9 cellular contexts compared by ENCODE assay signal in the genomic region with DNA sequence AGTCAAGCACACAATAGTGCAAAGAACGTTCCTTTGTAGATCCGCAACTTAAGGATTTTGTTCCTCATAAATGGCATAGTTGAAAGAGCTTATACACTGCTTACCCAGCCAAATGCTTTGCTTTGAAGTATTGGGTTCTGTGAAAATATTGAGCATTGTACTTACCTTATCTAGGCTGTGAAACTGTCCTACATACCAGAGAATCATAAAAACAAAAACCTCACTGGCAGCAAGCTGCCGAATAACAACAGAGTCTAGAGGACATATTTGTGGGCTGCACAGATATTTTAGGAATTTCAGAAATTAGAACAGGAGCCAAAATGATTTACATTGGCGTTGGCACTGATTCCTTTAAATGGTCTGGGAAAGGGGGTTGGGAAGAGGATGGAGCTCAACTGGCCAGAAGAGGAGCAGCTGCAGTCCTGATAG.
A peak's percentile ranks its signal among the peaks of the same experiment; 100 is the strongest.
DNase-seq lines count a peak whose midpoint lies in the region; ATAC-seq and TF ChIP-seq lines count a peak whose summit lies in the region.
"Had no signal": no experiment of that assay in that cellular context is flagged by ENCODE, and none has a peak within 500 bp of the region (broad histone marks: within the 10 kb centered on the region; RNA-seq: fewer than 3 reads in every experiment).

No MANE protein-coding gene starts in this region.

- H3K9me3 Mint-ChIP-seq in CD8-positive, alpha-beta T cell = no peaks in the 10 kb centered on the region
- H3K9me3 Mint-ChIP-seq in progenitor cell of endocrine pancreas (ENCODE audit: low read depth) = peaks cover 8% of the 10 kb centered on the region

- peak overlapping the region; percentile 32 for H3K27ac Mint-ChIP-seq in CD8-positive, alpha-beta T cell
- H3K27ac Mint-ChIP-seq in progenitor cell of endocrine pancreas = peak overlapping the region; percentile 7

- no peak for DNase-seq in CD8-positive, alpha-beta T cell
- DNase-seq in RWPE1 (ENCODE audit: low spot score) (peak; percentile 33), fibroblast of the aortic adventitia (ENCODE audit: low read depth) (peak; percentile 94), progenitor cell of endocrine pancreas (ENCODE audit: low spot score, unreplicated experiment) (no peak), activated T-cell treated with anti-CD3 and anti-CD28 coated beads for 4 hours (no peak)
- DNase-seq in stimulated activated CD4-positive, alpha-beta T cell treated with anti-CD3 and anti-CD28 coated beads, Interleukin-15, amount 100 ng/mL, for 24 hours = no peak

- H3K4me1 ChIP-seq in CD8-positive, alpha-beta T cell (ENCODE audit: insufficient read depth, low read length) = no peaks in the 10 kb centered on the region

- CTCF ChIA-PET in CD8-positive, alpha-beta T cell (lab: Charles Lee) = interaction anchor here (1.5 kb wide), 1 partner anchor 54 kb away, joined by 3 read pairs; no protein-coding TSS in a partner anchor
- CTCF ChIA-PET in RWPE1 (lab: Yijun Ruan, JAX) = interaction anchor here (0.6 kb wide), 1 partner anchor 280 kb away, joined by 4 read pairs; no protein-coding TSS in a partner anchor

- peaks cover 59% of the 10 kb centered on the region for H3K36me3 Mint-ChIP-seq in CD8-positive, alpha-beta T cell
- H3K36me3 Mint-ChIP-seq in progenitor cell of endocrine pancreas (ENCODE audit: insufficient read depth) = peaks cover 21% of the 10 kb centered on the region

- POLR2A ChIA-PET in CD8-positive, alpha-beta T cell (lab: Charles Lee) = no interaction called here
- POLR2A ChIA-PET in RWPE1 (lab: Yijun Ruan, JAX; ENCODE audit: low non-redundant PET) = no interaction called here

- ATAC-seq in CD8-positive, alpha-beta T cell = no peak
- ATAC-seq in GM21619 (IDR thresholded peaks at IDR 0.05; ENCODE audit: unreplicated experiment) = no peak
- no peak for ATAC-seq in GM19035 (IDR thresholded peaks at IDR 0.05; ENCODE audit: unreplicated experiment)

- H3K27me3 Mint-ChIP-seq in CD8-positive, alpha-beta T cell (ENCODE audit: low read depth) = no peaks in the 10 kb centered on the region
- no peaks in the 10 kb centered on the region for H3K27me3 Mint-ChIP-seq in progenitor cell of endocrine pancreas

- H3K9me3 ChIP-seq in CD8-positive, alpha-beta T cell (ENCODE audit: low read length) = no peaks in the 10 kb centered on the region

- intact Hi-C loops in CD8-positive, alpha-beta T cell (cut with DNase I, micrococcal nuclease) = no loop called here

- H3K27ac ChIP-seq in CD8-positive, alpha-beta T cell (ENCODE audit: low read depth, low read length) = no peak overlapping the region
- H3K27ac ChIP-seq in RWPE1 = no peak overlapping the region

- H3K27me3 ChIP-seq in CD8-positive, alpha-beta T cell (ENCODE audit: insufficient read depth, low read length) = no peaks in the 10 kb centered on the region

- no peak overlapping the region for H3K4me3 Mint-ChIP-seq in CD8-positive, alpha-beta T cell
- no peak overlapping the region for H3K4me3 Mint-ChIP-seq in progenitor cell of endocrine pancreas (ENCODE audit: low read depth)

- no peak for TF ChIP-seq CTCF in CD8-positive, alpha-beta T cell (IDR thresholded peaks at IDR 0.05)
- no peak for TF ChIP-seq CTCF in RWPE1 (conservative IDR thresholded peaks at IDR 0.05; ENCODE audit: low read depth)
- no peak for TF ChIP-seq CTCF in fibroblast of the aortic adventitia (IDR thresholded peaks at IDR 0.05; ENCODE audit: insufficient read depth, low read length)
- no peak for TF ChIP-seq CTCF in progenitor cell of endocrine pancreas (IDR thresholded peaks at IDR 0.05; ENCODE audit: unreplicated experiment)

- peaks cover 4% of the 10 kb centered on the region for H3K4me1 Mint-ChIP-seq in CD8-positive, alpha-beta T cell (ENCODE audit: low read depth)
- peaks cover 31% of the 10 kb centered on the region for H3K4me1 Mint-ChIP-seq in progenitor cell of endocrine pancreas (ENCODE audit: low read depth)

- no peak overlapping the region for H3K4me3 ChIP-seq in CD8-positive, alpha-beta T cell (ENCODE audit: low read depth, low read length)
- no peak overlapping the region for H3K4me3 ChIP-seq in fibroblast of the aortic adventitia (ENCODE audit: low read depth, low read length)
- H3K4me3 ChIP-seq: skin epidermis had no signal

- H3K36me3 ChIP-seq in CD8-positive, alpha-beta T cell (ENCODE audit: insufficient read depth, low read length) = peaks cover 20% of the 10 kb centered on the region

Comparison
In these comparisons a context has a peak if more than half of its experiments do, and no peak if none do; other contexts are left out.
1. DNase-seq: peak in RWPE1 (single experiment) and fibroblast of the aortic adventitia (single experiment); none in CD8-positive, alpha-beta T cell (0 of 7), progenitor cell of endocrine pancreas (single experiment), activated T-cell treated with anti-CD3 and anti-CD28 coated beads for 4 hours (single experiment) and stimulated activated CD4-positive, alpha-beta T cell treated with anti-CD3 and anti-CD28 coated beads, Interleukin-15, amount 100 ng/mL, for 24 hours (single experiment).